ENCODE assay signal across 19 cellular contexts in the genomic region with DNA sequence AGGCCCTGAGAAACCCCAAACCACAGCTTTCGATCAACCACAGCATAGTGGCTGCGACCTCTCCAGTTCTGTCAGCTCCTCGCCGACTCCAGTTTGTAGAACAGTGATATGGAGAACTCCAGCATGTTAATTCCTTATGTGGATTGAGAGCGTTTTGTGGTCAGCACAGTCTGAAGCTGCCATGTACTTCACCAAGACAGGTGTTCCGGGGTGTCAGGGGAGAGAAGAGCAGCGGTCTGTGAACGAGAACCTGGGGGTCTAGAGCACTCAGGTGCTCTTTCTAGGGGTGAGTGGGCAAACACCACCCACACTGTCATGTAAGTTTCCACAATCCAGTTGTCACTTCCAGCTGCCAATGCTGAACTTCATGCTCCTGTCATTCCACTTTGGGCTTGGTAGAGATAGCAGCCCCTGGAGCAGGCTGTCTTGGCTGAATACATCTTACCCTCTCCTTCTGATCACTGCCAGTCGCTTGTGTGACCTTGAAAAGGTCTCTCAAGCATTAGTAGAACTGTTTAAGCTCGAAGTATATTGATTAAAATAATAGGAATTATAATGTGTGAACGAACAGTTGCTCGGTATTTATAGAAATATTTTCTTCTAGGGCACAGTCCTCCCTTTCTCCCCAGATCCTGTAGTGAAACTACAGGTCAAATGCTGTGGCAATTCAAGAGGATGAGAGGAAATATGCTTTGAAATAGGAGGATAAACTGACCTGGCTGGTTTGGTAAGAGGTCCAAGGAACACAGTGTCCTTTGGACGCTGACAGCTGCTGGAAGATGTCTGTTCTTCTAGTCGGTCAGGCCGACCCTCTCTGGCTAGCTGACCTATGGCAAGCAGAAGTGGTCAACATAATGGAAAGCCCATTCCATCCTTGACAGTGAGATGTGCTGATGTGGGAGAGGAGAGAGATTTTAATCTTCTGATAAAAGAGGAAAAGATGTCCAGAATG. TPM values are rescaled to one million over a fixed set of nuclear protein-coding genes. Genes with fewer than 3 reads are reported as not detected.
DNase-seq lines count a peak whose midpoint lies in the region; ATAC-seq and TF ChIP-seq lines count a peak whose summit lies in the region.
"Had no signal": no experiment of that assay in that cellular context is flagged by ENCODE, and none has a peak within 500 bp of the region (broad histone marks: within the 10 kb centered on the region; RNA-seq: fewer than 3 reads in every experiment).

No MANE protein-coding gene starts in this region.

- no peaks in the 10 kb centered on the region for H4K20me1 ChIP-seq in BLaER1

- H3K9me3 ChIP-seq in BLaER1: peaks cover 27% of the 10 kb centered on the region
- H3K9me3 ChIP-seq in cardiac muscle cell (ENCODE audit: low read depth): no peaks in the 10 kb centered on the region
- H3K9me3 ChIP-seq in psoas muscle: peaks cover 6% of the 10 kb centered on the region
- H3K9me3 ChIP-seq: HAP-1, SJSA1 had no signal

- 47 to 70% (median 49%) methylated on average over 15 of the region's 15 CpGs for WGBS in psoas muscle, 3 donors

- H3K27me3 ChIP-seq in BLaER1: no peaks in the 10 kb centered on the region
- no peaks in the 10 kb centered on the region for H3K27me3 ChIP-seq in cardiac muscle cell
- H3K27me3 ChIP-seq in psoas muscle (ENCODE audit: insufficient read depth in 3 of 3, low read length in 2 of 3): no peaks in the 10 kb centered on the region
- H3K27me3 ChIP-seq: brain microvascular endothelial cell, SJSA1 had no signal

- H3K36me3 ChIP-seq in BLaER1 (no peaks in the 10 kb centered on the region), cardiac muscle cell (no peaks in the 10 kb centered on the region), psoas muscle (ENCODE audit: insufficient read depth in 1 of 2, low read depth in 1 of 2) (no peaks in the 10 kb centered on the region)
- H3K36me3 ChIP-seq: brain microvascular endothelial cell, HAP-1, SJSA1 had no signal

- H3K4me2 ChIP-seq in BLaER1: peak overlapping the region; percentile 43

- CTCF ChIA-PET in activated naive CD4-positive, alpha-beta T cell treated with anti-CD3 and anti-CD28 coated beads for 36 hours (lab: Charles Lee): no interaction called here

- no peak overlapping the region for H3K4me3 ChIP-seq in BLaER1
- no peak overlapping the region for H3K4me3 ChIP-seq in cardiac muscle cell
- peak overlapping the region; percentile 6 for H3K4me3 ChIP-seq in psoas muscle
- H3K4me3 ChIP-seq: HAP-1, SJSA1 had no signal

- no peaks in the 10 kb centered on the region for H3K36me3 Mint-ChIP-seq in natural killer cell treated with Interleukin-12 subunit alpha and Interleukin-12 subunit beta and Interleukin-15 and Interleukin-18, amount 100 ng/mL, for 72 hours
- no peaks in the 10 kb centered on the region for H3K36me3 Mint-ChIP-seq in activated naive CD4-positive, alpha-beta T cell treated with anti-CD3 and anti-CD28 coated beads for 36 hours (ENCODE audit: low read depth)
- H3K36me3 Mint-ChIP-seq: memory B cell had no signal

- H3K4me1 Mint-ChIP-seq in natural killer cell treated with Interleukin-12 subunit alpha and Interleukin-12 subunit beta and Interleukin-15 and Interleukin-18, amount 100 ng/mL, for 72 hours (ENCODE audit: low read depth in 2 of 2): peaks cover 3 to 4% of the 10 kb centered on the region in 2 donors
- H3K4me1 Mint-ChIP-seq in activated naive CD4-positive, alpha-beta T cell treated with anti-CD3 and anti-CD28 coated beads for 36 hours (ENCODE audit: low read depth): no peaks in the 10 kb centered on the region
- H3K4me1 Mint-ChIP-seq: naive thymus-derived CD8-positive, alpha-beta T cell had no signal

- TF ChIP-seq CTCF in cardiac muscle cell (IDR thresholded peaks at IDR 0.05; ENCODE audit: low read depth, low read length) (no peak), psoas muscle (IDR thresholded peaks at IDR 0.05) (no peak)

- ATAC-seq in psoas muscle (peak; percentile 54 to 92 (median 90)), HG03571 (IDR thresholded peaks at IDR 0.05; ENCODE audit: unreplicated experiment) (no peak)
- ATAC-seq in natural killer cell treated with Interleukin-12 subunit alpha and Interleukin-12 subunit beta and Interleukin-15 and Interleukin-18, amount 100 ng/mL, for 72 hours: no peak
- ATAC-seq: naive thymus-derived CD8-positive, alpha-beta T cell had no signal

- H3K9ac ChIP-seq in BLaER1: no peak overlapping the region

- H3K4me3 Mint-ChIP-seq in natural killer cell treated with Interleukin-12 subunit alpha and Interleukin-12 subunit beta and Interleukin-15 and Interleukin-18, amount 100 ng/mL, for 72 hours: no peak overlapping the region
- no peak overlapping the region for H3K4me3 Mint-ChIP-seq in activated naive CD4-positive, alpha-beta T cell treated with anti-CD3 and anti-CD28 coated beads for 36 hours
- H3K4me3 Mint-ChIP-seq: activated T-helper 1 cell treated with anti-CD3 and anti-CD28 coated beads, Interleukin-12 subunit alpha, Interleukin-12 subunit beta, Interleukin-2, Interleukin-4 antibody, amounts not matched to agents 30 ng/mL and 10 ng/mL and 1 ng/mL, durations not matched to agents 14 hours and 24 hours and 36 hours; memory B cell; naive thymus-derived CD8-positive, alpha-beta T cell had no signal

- no peak overlapping the region for H3K27ac Mint-ChIP-seq in natural killer cell treated with Interleukin-12 subunit alpha and Interleukin-12 subunit beta and Interleukin-15 and Interleukin-18, amount 100 ng/mL, for 72 hours
- H3K27ac Mint-ChIP-seq in activated naive CD4-positive, alpha-beta T cell treated with anti-CD3 and anti-CD28 coated beads for 36 hours: no peak overlapping the region
- H3K27ac Mint-ChIP-seq: activated T-helper 1 cell treated with anti-CD3 and anti-CD28 coated beads, Interleukin-12 subunit alpha, Interleukin-12 subunit beta, Interleukin-2, Interleukin-4 antibody, amounts not matched to agents 30 ng/mL and 10 ng/mL and 1 ng/mL, durations not matched to agents 14 hours and 24 hours and 36 hours; memory B cell; progenitor cell of endocrine pancreas had no signal

- peaks cover 0 to 12% of the 10 kb centered on the region in 2 donors for H3K27me3 Mint-ChIP-seq in natural killer cell treated with Interleukin-12 subunit alpha and Interleukin-12 subunit beta and Interleukin-15 and Interleukin-18, amount 100 ng/mL, for 72 hours
- H3K27me3 Mint-ChIP-seq in activated naive CD4-positive, alpha-beta T cell treated with anti-CD3 and anti-CD28 coated beads for 36 hours (ENCODE audit: low read depth): no peaks in the 10 kb centered on the region
- H3K27me3 Mint-ChIP-seq: progenitor cell of endocrine pancreas had no signal

- peak; percentile 48 for DNase-seq in ELF-1 (ENCODE audit: low read depth, low spot score)
- DNase-seq in cardiac muscle cell (ENCODE audit: low read depth in 1 of 2, low spot score in 1 of 2): peak in 1 of 2 donors; percentile 11
- peak in 1 of 2 donors; percentile 29 for DNase-seq in psoas muscle
- DNase-seq in natural killer cell treated with Interleukin-12 subunit alpha and Interleukin-12 subunit beta and Interleukin-15 and Interleukin-18, amount 100 ng/mL, for 72 hours (ENCODE audit: low spot score): no peak
- DNase-seq in activated naive CD4-positive, alpha-beta T cell (lab: John Stamatoyannopoulos, UW): no peak
- DNase-seq in activated naive CD4-positive, alpha-beta T cell treated with anti-CD3 and anti-CD28 coated beads for 36 hours: no peak
- DNase-seq: activated CD4-positive, CD25-positive, alpha-beta regulatory T cell; brain microvascular endothelial cell; hippocampal formation; kidney; naive thymus-derived CD8-positive, alpha-beta T cell; NCI-H1436 treated with DMSO at 0.1 percent for 48 hours had no signal

- no peaks in the 10 kb centered on the region for H3K9me3 Mint-ChIP-seq in natural killer cell treated with Interleukin-12 subunit alpha and Interleukin-12 subunit beta and Interleukin-15 and Interleukin-18, amount 100 ng/mL, for 72 hours
- H3K9me3 Mint-ChIP-seq in activated naive CD4-positive, alpha-beta T cell treated with anti-CD3 and anti-CD28 coated beads for 36 hours: no peaks in the 10 kb centered on the region
- H3K9me3 Mint-ChIP-seq: activated T-helper 1 cell treated with anti-CD3 and anti-CD28 coated beads, Interleukin-12 subunit alpha, Interleukin-12 subunit beta, Interleukin-2, Interleukin-4 antibody, amounts not matched to agents 30 ng/mL and 10 ng/mL and 1 ng/mL, durations not matched to agents 14 hours and 24 hours and 36 hours; memory B cell; naive thymus-derived CD8-positive, alpha-beta T cell had no signal

- H3K4me1 ChIP-seq in BLaER1: peaks cover 26% of the 10 kb centered on the region
- peaks cover 9% of the 10 kb centered on the region for H3K4me1 ChIP-seq in cardiac muscle cell (ENCODE audit: low read depth)
- H3K4me1 ChIP-seq in psoas muscle: peaks cover 13% of the 10 kb centered on the region
- H3K4me1 ChIP-seq: HAP-1, SJSA1 had no signal

- intact Hi-C loops in psoas muscle (cut with DNase I): no loop called here
- intact Hi-C loops in activated naive CD4-positive, alpha-beta T cell treated with anti-CD3 and anti-CD28 coated beads for 36 hours (cut with micrococcal nuclease): no loop called here

- H3K27ac ChIP-seq in BLaER1: no peak overlapping the region
- H3K27ac ChIP-seq in cardiac muscle cell: peak overlapping the region; percentile 80
- peak overlapping the region; percentile 60 for H3K27ac ChIP-seq in psoas muscle
- H3K27ac ChIP-seq: brain microvascular endothelial cell, SJSA1 had no signal

RNA-seq across cellular contexts. Expression of gene MAX, which starts 15.8 kb away (rescaled TPM):
- 32.6 and 36.2 TPM in 2 replicates for total RNA-seq in cardiac muscle cell
- polyA plus RNA-seq in cardiac muscle cell: 39.0 and 43.0 TPM in 2 replicates
- total RNA-seq in psoas muscle: 100 to 1,000 TPM in 1 of 4 donors, 10 to 100 TPM in 3; 44.7 to 115 (median 55.9) TPM
- 10 to 100 TPM; 44.5 to 83.6 (median 50.6) TPM for polyA plus RNA-seq in psoas muscle
- total RNA-seq in natural killer cell treated with Interleukin-12 subunit alpha and Interleukin-12 subunit beta and Interleukin-15 and Interleukin-18, amount 100 ng/mL, for 72 hours: 100 to 1,000 TPM; 167 to 171 TPM
- 10 to 100 TPM; 67.9 to 75.1 TPM for total RNA-seq in activated naive CD4-positive, alpha-beta T cell treated with anti-CD3 and anti-CD28 coated beads for 36 hours

Comparison
In these comparisons a context has a peak if more than half of its experiments do, and no peak if none do; other contexts are left out.
1. ATAC-seq: peak in psoas muscle (4 of 4); none in natural killer cell treated with Interleukin-12 subunit alpha and Interleukin-12 subunit beta and Interleukin-15 and Interleukin-18, amount 100 ng/mL, for 72 hours (0 of 2) and HG03571 (single experiment).